Comparison of ENCODE assay signal across 1 cellular context in genomic region chr6:97669191-97669651, GRCh38.
TF ChIP-seq lines count a peak whose summit lies in the region.

No MANE protein-coding gene starts in this region.

TF ChIP-seq in GM12878, 131 proteins besides CTCF, POLR2A, EP300 and RAD21 (continued from another document and continues in another):
- TF ChIP-seq CUX1 (IDR thresholded peaks at IDR 0.05; ENCODE audit: insufficient replicate concordance, low read depth, low read length) = no peak
- no peak for TF ChIP-seq POLR2AphosphoS2 (IDR thresholded peaks at IDR 0.05; ENCODE audit: low read depth, low read length)
- TF ChIP-seq PRDM15 (CRISPR knock-in tag; IDR thresholded peaks at IDR 0.05) = no peak
- TF ChIP-seq NFYA (IDR thresholded peaks at IDR 0.05; ENCODE audit: borderline replicate concordance, low read depth, low read length) = no peak
- no peak for TF ChIP-seq KLF5 (IDR thresholded peaks at IDR 0.05; ENCODE audit: partially characterized antibody)
- TF ChIP-seq EED (IDR thresholded peaks at IDR 0.05; ENCODE audit: low read depth) = peak; percentile 95
- TF ChIP-seq POU2F2 (IDR thresholded peaks at IDR 0.05; ENCODE audit: borderline replicate concordance, low read depth, low read length) = peak; percentile 68; the same call in 2 of the 3 replicates
- TF ChIP-seq PAX5 (IDR thresholded peaks at IDR 0.05; ENCODE audit: borderline replicate concordance, low read depth, low read length) = peak; percentile 92; the same call in 1 of the 2 replicates
- TF ChIP-seq CREB1 (IDR thresholded peaks at IDR 0.05; ENCODE audit: low read depth) = 0 out of 2 replicates have a peak, but pooled peaks have one; percentile 57
- TF ChIP-seq ZZZ3 (IDR thresholded peaks at IDR 0.05; ENCODE audit: control insufficient read depth, insufficient read length, low read depth) = no peak
- peak; percentile 51; the same call in 1 of the 2 replicates for TF ChIP-seq MXI1 (IDR thresholded peaks at IDR 0.05; ENCODE audit: low read depth, low read length)
- no peak for TF ChIP-seq IRF5 (IDR thresholded peaks at IDR 0.05; ENCODE audit: borderline replicate concordance)
- TF ChIP-seq ELK1 (IDR thresholded peaks at IDR 0.05; ENCODE audit: low read depth, low read length) = no peak
- TF ChIP-seq USF2 (IDR thresholded peaks at IDR 0.05; ENCODE audit: borderline replicate concordance, low read depth, low read length) = no peak
- TF ChIP-seq CHD2 (IDR thresholded peaks at IDR 0.05; ENCODE audit: borderline replicate concordance, low read depth, low read length) = peak; percentile 77; the same call in 1 of the 2 replicates
- TF ChIP-seq BACH1 (IDR thresholded peaks at IDR 0.05; ENCODE audit: borderline replicate concordance) = peak; percentile 74; the same call in 1 of the 2 replicates
- TF ChIP-seq ZNF217 (IDR thresholded peaks at IDR 0.05) = peak; percentile 92
- TF ChIP-seq SP1 (IDR thresholded peaks at IDR 0.05; ENCODE audit: low read depth, low read length) = peak; percentile 76
- peak; percentile 99 for TF ChIP-seq IRF4 (IDR thresholded peaks at IDR 0.05; ENCODE audit: low read depth, low read length)
- TF ChIP-seq SMAD5 (IDR thresholded peaks at IDR 0.05; ENCODE audit: low read depth) = no peak
- TF ChIP-seq HCFC1 (IDR thresholded peaks at IDR 0.05; ENCODE audit: low read length) = no peak
- no peak for TF ChIP-seq E2F8 (IDR thresholded peaks at IDR 0.05; ENCODE audit: low read depth, partially characterized antibody)
- TF ChIP-seq WRNIP1 (IDR thresholded peaks at IDR 0.05; ENCODE audit: borderline replicate concordance, low read depth, low read length) = 0 out of 2 replicates have a peak, but pooled peaks have one; percentile 36
- TF ChIP-seq ZBTB40 (IDR thresholded peaks at IDR 0.05; ENCODE audit: borderline replicate concordance) = no peak
- no peak for TF ChIP-seq NR2C1 (IDR thresholded peaks at IDR 0.05)
- TF ChIP-seq ZNF207 (IDR thresholded peaks at IDR 0.05; ENCODE audit: borderline replicate concordance) = no peak
- no peak for TF ChIP-seq NRF1 (conservative IDR thresholded peaks at IDR 0.05; ENCODE audit: low read depth, low read length)
- TF ChIP-seq ZNF24 (IDR thresholded peaks at IDR 0.05) = peak; percentile 52
- TF ChIP-seq MTA2 (IDR thresholded peaks at IDR 0.05; ENCODE audit: low read depth) = peak; percentile 89
- TF ChIP-seq SMC3 (IDR thresholded peaks at IDR 0.05; ENCODE audit: borderline replicate concordance, low read length) = no peak
- TF ChIP-seq ZNF592 (IDR thresholded peaks at IDR 0.05) = no peak
- TF ChIP-seq PAX8 (IDR thresholded peaks at IDR 0.05) = no peak
- no peak for TF ChIP-seq HDAC2 (IDR thresholded peaks at IDR 0.05)
